Comparison of ENCODE assay signal across 21 cellular contexts in the genomic region with DNA sequence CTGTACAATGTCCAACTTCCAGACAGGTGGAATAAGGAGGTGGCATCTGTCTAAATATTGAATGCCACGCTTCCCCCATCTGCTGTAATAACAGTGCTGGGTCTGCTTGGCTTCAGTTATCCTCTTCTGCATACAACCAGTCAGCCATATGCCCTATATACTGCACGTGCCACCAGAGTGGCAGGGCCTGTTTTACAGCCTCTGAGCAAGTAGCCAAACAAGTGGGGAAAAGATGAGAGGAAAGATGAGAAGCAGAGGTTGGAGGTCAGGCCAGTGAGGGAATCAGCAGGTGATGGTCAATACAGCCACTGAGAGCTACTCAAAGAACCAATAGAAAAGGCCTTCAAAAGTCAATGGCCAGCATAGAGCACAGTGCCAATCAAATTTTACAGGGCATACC. TPM values are rescaled to one million over a fixed set of nuclear protein-coding genes. Genes with fewer than 3 reads are reported as not detected.
A peak's percentile ranks its signal among the peaks of the same experiment; 100 is the strongest.
DNase-seq lines count a peak whose midpoint lies in the region; ATAC-seq and TF ChIP-seq lines count a peak whose summit lies in the region.
"Had no signal": no experiment of that assay in that cellular context is flagged by ENCODE, and none has a peak within 500 bp of the region (broad histone marks: within the 10 kb centered on the region; RNA-seq: fewer than 3 reads in every experiment).

No MANE protein-coding gene starts in this region.

- TF ChIP-seq CTCF in lower lobe of right lung (IDR thresholded peaks at IDR 0.05) = no peak

- no peak overlapping the region for H3K4me3 ChIP-seq in lower lobe of right lung
- H3K4me3 ChIP-seq: SJCRH30, thoracic aorta had no signal

- no peaks in the 10 kb centered on the region for H3K4me1 Mint-ChIP-seq in stimulated activated effector memory CD8-positive, alpha-beta T cell treated with anti-CD3 and anti-CD28 coated beads, Interleukin-12 subunit alpha, Interleukin-12 subunit beta, amount 100 ng/mL, for 72 hours
- H3K4me1 Mint-ChIP-seq in natural killer cell treated with Interleukin-12 subunit alpha and Interleukin-12 subunit beta and Interleukin-15 and Interleukin-18, amount 100 ng/mL, for 72 hours (ENCODE audit: low read depth in 2 of 2) = no peaks in the 10 kb centered on the region

- no peaks in the 10 kb centered on the region for H3K27me3 ChIP-seq in lower lobe of right lung (ENCODE audit: low read depth)
- H3K27me3 ChIP-seq: SJCRH30 had no signal

- H3K27ac ChIP-seq in lower lobe of right lung = no peak overlapping the region
- H3K27ac ChIP-seq: HL-60, SJCRH30, thoracic aorta had no signal

- no peaks in the 10 kb centered on the region for H3K9me3 ChIP-seq in lower lobe of right lung
- H3K9me3 ChIP-seq: thoracic aorta had no signal

- no peak overlapping the region for H3K27ac Mint-ChIP-seq in stimulated activated effector memory CD8-positive, alpha-beta T cell treated with anti-CD3 and anti-CD28 coated beads, Interleukin-12 subunit alpha, Interleukin-12 subunit beta, amount 100 ng/mL, for 72 hours
- no peak overlapping the region for H3K27ac Mint-ChIP-seq in natural killer cell treated with Interleukin-12 subunit alpha and Interleukin-12 subunit beta and Interleukin-15 and Interleukin-18, amount 100 ng/mL, for 72 hours
- H3K27ac Mint-ChIP-seq: activated T-cell treated with anti-CD3 and anti-CD28 coated beads, Interleukin-2, amount 50 U/mL, for 24 hours; progenitor cell of endocrine pancreas had no signal

- ATAC-seq in stimulated activated effector memory CD8-positive, alpha-beta T cell treated with anti-CD3 and anti-CD28 coated beads, Interleukin-12 subunit alpha, Interleukin-12 subunit beta, amount 100 ng/mL, for 72 hours = peak; percentile 19
- no peak for ATAC-seq in HG02938 (IDR thresholded peaks at IDR 0.05; ENCODE audit: unreplicated experiment)
- no peak for ATAC-seq in lower lobe of right lung
- no peak for ATAC-seq in natural killer cell treated with Interleukin-12 subunit alpha and Interleukin-12 subunit beta and Interleukin-15 and Interleukin-18, amount 100 ng/mL, for 72 hours

- no peaks in the 10 kb centered on the region for H3K4me1 ChIP-seq in lower lobe of right lung

- no peaks in the 10 kb centered on the region for H3K36me3 ChIP-seq in lower lobe of right lung
- H3K36me3 ChIP-seq: SJCRH30, thoracic aorta had no signal

- H3K27me3 Mint-ChIP-seq in natural killer cell treated with Interleukin-12 subunit alpha and Interleukin-12 subunit beta and Interleukin-15 and Interleukin-18, amount 100 ng/mL, for 72 hours = peaks cover 0 to 16% of the 10 kb centered on the region in 2 donors

- H3K4me3 Mint-ChIP-seq in stimulated activated effector memory CD8-positive, alpha-beta T cell treated with anti-CD3 and anti-CD28 coated beads, Interleukin-12 subunit alpha, Interleukin-12 subunit beta, amount 100 ng/mL, for 72 hours = no peak overlapping the region
- no peak overlapping the region for H3K4me3 Mint-ChIP-seq in natural killer cell treated with Interleukin-12 subunit alpha and Interleukin-12 subunit beta and Interleukin-15 and Interleukin-18, amount 100 ng/mL, for 72 hours
- H3K4me3 Mint-ChIP-seq: activated T-cell treated with anti-CD3 and anti-CD28 coated beads, Interleukin-2, amount 50 U/mL, for 24 hours had no signal

- H3K9me3 Mint-ChIP-seq in stimulated activated effector memory CD8-positive, alpha-beta T cell treated with anti-CD3 and anti-CD28 coated beads, Interleukin-12 subunit alpha, Interleukin-12 subunit beta, amount 100 ng/mL, for 72 hours = no peaks in the 10 kb centered on the region
- H3K9me3 Mint-ChIP-seq in natural killer cell treated with Interleukin-12 subunit alpha and Interleukin-12 subunit beta and Interleukin-15 and Interleukin-18, amount 100 ng/mL, for 72 hours = no peaks in the 10 kb centered on the region
- H3K9me3 Mint-ChIP-seq: activated T-cell treated with anti-CD3 and anti-CD28 coated beads, Interleukin-2, amount 50 U/mL, for 24 hours had no signal

- DNase-seq in NCI-H1092 treated with DMSO at 0.1 percent for 48 hours (lab: John Stamatoyannopoulos, UW) (peak; percentile 11), NCI-H1092 (lab: John Stamatoyannopoulos, UW) (no peak), NCI-H1930 (lab: John Stamatoyannopoulos, UW) (peak; percentile 50 to 83), NCI-H526 (lab: John Stamatoyannopoulos, UW) (peak; percentile 91 to 92), lower lobe of right lung (no peak)
- no peak for DNase-seq in stimulated activated effector memory CD8-positive, alpha-beta T cell treated with anti-CD3 and anti-CD28 coated beads, Interleukin-12 subunit alpha, Interleukin-12 subunit beta, amount 100 ng/mL, for 72 hours (ENCODE audit: low spot score in 2 of 2)
- DNase-seq in natural killer cell treated with Interleukin-12 subunit alpha and Interleukin-12 subunit beta and Interleukin-15 and Interleukin-18, amount 100 ng/mL, for 72 hours (ENCODE audit: low spot score) = no peak
- DNase-seq: 8988T; activated CD4-positive, alpha-beta T cell treated with anti-CD3 and anti-CD28 coated beads for 1 hour; activated naive CD4-positive, alpha-beta T cell treated with Interleukin-2 at 50 U/mL for 16 hours; activated T-cell treated with anti-CD3 and anti-CD28 coated beads, Interleukin-2, amount 50 U/mL, for 24 hours; kidney; mammary epithelial cell; T-helper 1 cell had no signal

- intact Hi-C loops in lower lobe of right lung (cut with DNase I) = no loop called here

- H3K36me3 Mint-ChIP-seq in stimulated activated effector memory CD8-positive, alpha-beta T cell treated with anti-CD3 and anti-CD28 coated beads, Interleukin-12 subunit alpha, Interleukin-12 subunit beta, amount 100 ng/mL, for 72 hours = no peaks in the 10 kb centered on the region
- no peaks in the 10 kb centered on the region for H3K36me3 Mint-ChIP-seq in natural killer cell treated with Interleukin-12 subunit alpha and Interleukin-12 subunit beta and Interleukin-15 and Interleukin-18, amount 100 ng/mL, for 72 hours

RNA-seq across cellular contexts. Expression of gene OTX2, which starts 55.3 kb away (rescaled TPM):
- not detected for total RNA-seq in lower lobe of right lung
- total RNA-seq in natural killer cell treated with Interleukin-12 subunit alpha and Interleukin-12 subunit beta and Interleukin-15 and Interleukin-18, amount 100 ng/mL, for 72 hours = not detected
- total RNA-seq: kidney, mammary epithelial cell, NCI-H460, progenitor cell of endocrine pancreas, SJCRH30, skeletal muscle tissue, thoracic aorta had no signal

Comparison
In these comparisons a context has a peak if more than half of its experiments do, and no peak if none do; other contexts are left out.
1. DNase-seq: peak in NCI-H1092 treated with DMSO at 0.1 percent for 48 hours (single experiment), NCI-H1930 (2 of 2) and NCI-H526 (2 of 2); none in NCI-H1092 (single experiment), stimulated activated effector memory CD8-positive, alpha-beta T cell treated with anti-CD3 and anti-CD28 coated beads, Interleukin-12 subunit alpha, Interleukin-12 subunit beta, amount 100 ng/mL, for 72 hours (0 of 2), lower lobe of right lung (single experiment) and natural killer cell treated with Interleukin-12 subunit alpha and Interleukin-12 subunit beta and Interleukin-15 and Interleukin-18, amount 100 ng/mL, for 72 hours (single experiment).